In the genomic region with DNA sequence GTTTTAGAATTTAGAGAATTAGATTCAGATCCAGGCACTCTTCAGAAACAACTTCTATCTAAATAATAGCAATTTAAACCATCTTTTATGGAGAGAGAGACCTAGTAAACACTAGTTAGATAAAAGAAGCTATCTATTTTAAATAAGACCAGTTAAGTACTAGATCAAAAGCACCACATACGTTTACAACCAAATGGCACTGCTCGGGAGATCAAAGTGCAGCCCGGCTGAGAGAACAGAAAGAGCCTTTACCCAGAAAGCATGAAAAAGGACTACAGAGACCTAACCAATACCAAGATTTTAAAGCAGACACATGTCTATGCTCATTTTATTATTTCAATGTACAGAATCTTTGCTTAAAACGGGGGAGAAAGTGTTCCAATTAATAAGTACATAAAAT, we compare ENCODE assay signal across 1 cellular context.
TF ChIP-seq lines count a peak whose summit lies in the region.

No MANE protein-coding gene starts in this region.

TF ChIP-seq in SK-N-SH treated with all-trans-retinoic acid at 6 μM for 48 hours, 23 proteins besides CTCF, POLR2A, EP300 and RAD21 (continued from another document):
- TF ChIP-seq, protein P1, sequence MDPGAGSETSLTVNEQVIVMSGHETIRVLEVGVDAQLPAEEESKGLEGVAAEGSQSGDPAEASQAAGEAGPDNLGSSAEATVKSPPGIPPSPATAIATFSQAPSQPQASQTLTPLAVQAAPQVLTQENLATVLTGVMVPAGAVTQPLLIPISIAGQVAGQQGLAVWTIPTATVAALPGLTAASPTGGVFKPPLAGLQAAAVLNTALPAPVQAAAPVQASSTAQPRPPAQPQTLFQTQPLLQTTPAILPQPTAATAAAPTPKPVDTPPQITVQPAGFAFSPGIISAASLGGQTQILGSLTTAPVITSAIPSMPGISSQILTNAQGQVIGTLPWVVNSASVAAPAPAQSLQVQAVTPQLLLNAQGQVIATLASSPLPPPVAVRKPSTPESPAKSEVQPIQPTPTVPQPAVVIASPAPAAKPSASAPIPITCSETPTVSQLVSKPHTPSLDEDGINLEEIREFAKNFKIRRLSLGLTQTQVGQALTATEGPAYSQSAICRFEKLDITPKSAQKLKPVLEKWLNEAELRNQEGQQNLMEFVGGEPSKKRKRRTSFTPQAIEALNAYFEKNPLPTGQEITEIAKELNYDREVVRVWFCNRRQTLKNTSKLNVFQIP (CRISPR knock-in tag; IDR thresholded peaks at IDR 0.05; ENCODE audit: borderline replicate concordance, low read depth): no peak
- TF ChIP-seq TCF4 (CRISPR knock-in tag; IDR thresholded peaks at IDR 0.05; ENCODE audit: borderline replicate concordance) (no peak), ZNF8 (CRISPR knock-in tag; IDR thresholded peaks at IDR 0.05) (no peak)
- TF ChIP-seq, protein P2, sequence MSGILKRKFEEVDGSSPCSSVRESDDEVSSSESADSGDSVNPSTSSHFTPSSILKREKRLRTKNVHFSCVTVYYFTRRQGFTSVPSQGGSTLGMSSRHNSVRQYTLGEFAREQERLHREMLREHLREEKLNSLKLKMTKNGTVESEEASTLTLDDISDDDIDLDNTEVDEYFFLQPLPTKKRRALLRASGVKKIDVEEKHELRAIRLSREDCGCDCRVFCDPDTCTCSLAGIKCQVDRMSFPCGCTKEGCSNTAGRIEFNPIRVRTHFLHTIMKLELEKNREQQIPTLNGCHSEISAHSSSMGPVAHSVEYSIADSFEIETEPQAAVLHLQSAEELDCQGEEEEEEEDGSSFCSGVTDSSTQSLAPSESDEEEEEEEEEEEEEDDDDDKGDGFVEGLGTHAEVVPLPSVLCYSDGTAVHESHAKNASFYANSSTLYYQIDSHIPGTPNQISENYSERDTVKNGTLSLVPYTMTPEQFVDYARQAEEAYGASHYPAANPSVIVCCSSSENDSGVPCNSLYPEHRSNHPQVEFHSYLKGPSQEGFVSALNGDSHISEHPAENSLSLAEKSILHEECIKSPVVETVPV (CRISPR knock-in tag; IDR thresholded peaks at IDR 0.05): no peak
TF ChIP-seq in SK-N-SH treated with all-trans-retinoic acid at 6 μM for 48 hours: peak in this region for 0.
